ENCODE assay signal across 26 cellular contexts in the genomic region with DNA sequence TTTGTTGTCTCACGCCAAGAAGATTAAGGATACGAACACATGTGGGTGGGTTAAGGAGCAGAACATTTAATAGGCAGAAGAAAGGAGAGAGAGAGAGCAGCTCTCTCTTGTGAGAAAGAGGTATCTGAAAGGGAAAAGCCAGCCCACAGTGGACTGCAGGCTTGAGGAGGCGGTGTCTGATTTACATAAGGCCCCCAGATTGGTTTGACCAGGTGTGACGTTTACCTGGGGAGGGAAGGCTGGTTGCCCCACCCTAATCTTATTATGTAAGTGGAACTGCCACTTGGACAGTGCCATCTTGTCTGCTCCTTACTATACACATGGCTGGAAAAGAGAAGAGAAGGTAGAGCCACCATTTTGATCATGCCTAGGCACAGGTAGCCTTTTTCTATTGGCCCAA.
A peak's percentile ranks its signal among the peaks of the same experiment; 100 is the strongest.
DNase-seq lines count a peak whose midpoint lies in the region; ATAC-seq, FAIRE-seq and TF ChIP-seq lines count a peak whose summit lies in the region.
"Had no signal": no experiment of that assay in that cellular context is flagged by ENCODE, and none has a peak within 500 bp of the region (broad histone marks: within the 10 kb centered on the region; RNA-seq: fewer than 3 reads in every experiment).

No MANE protein-coding gene starts in this region.

- H3K36me3 ChIP-seq in pancreas = no peaks in the 10 kb centered on the region
- H3K36me3 ChIP-seq: BLaER1, esophagus squamous epithelium, right atrium auricular region had no signal

- no peak overlapping the region for H3K4me3 ChIP-seq in pancreas
- H3K4me3 ChIP-seq: BLaER1, esophagus squamous epithelium, right atrium auricular region had no signal

- intact Hi-C loops in pancreas (cut with DNase I) (no loop called here), posterior cingulate gyrus (cut with DNase I) (no loop called here)

- peaks cover 8% of the 10 kb centered on the region for H3K36me3 Mint-ChIP-seq in activated CD8-positive, alpha-beta memory T cell treated with anti-CD3 and anti-CD28 coated beads, Interleukin-2, amount 10 ng/mL, durations not matched to agents 7 days and 5 days
- H3K36me3 Mint-ChIP-seq in activated naive CD8-positive, alpha-beta T cell treated with anti-CD3 and anti-CD28 coated beads, Interleukin-2, amount 10 ng/mL, durations not matched to agents 7 days and 5 days = peaks cover 11% of the 10 kb centered on the region
- no peaks in the 10 kb centered on the region for H3K36me3 Mint-ChIP-seq in osteocyte (ENCODE audit: unreplicated experiment)
- H3K36me3 Mint-ChIP-seq: brain had no signal

- no peaks in the 10 kb centered on the region for H3K27me3 ChIP-seq in pancreas
- H3K27me3 ChIP-seq: BLaER1, esophagus squamous epithelium, right atrium auricular region had no signal

- H3K9me3 ChIP-seq in pancreas = no peaks in the 10 kb centered on the region
- H3K9me3 ChIP-seq: esophagus squamous epithelium, right atrium auricular region had no signal

- H3K27ac Mint-ChIP-seq in activated CD8-positive, alpha-beta memory T cell treated with anti-CD3 and anti-CD28 coated beads, Interleukin-2, amount 10 ng/mL, durations not matched to agents 7 days and 5 days = peak overlapping the region; percentile 9
- no peak overlapping the region for H3K27ac Mint-ChIP-seq in activated naive CD8-positive, alpha-beta T cell treated with anti-CD3 and anti-CD28 coated beads, Interleukin-2, amount 10 ng/mL, durations not matched to agents 7 days and 5 days
- no peak overlapping the region for H3K27ac Mint-ChIP-seq in osteocyte (ENCODE audit: unreplicated experiment)
- H3K27ac Mint-ChIP-seq: activated B cell treated with CpG ODN at 0.5 μM for 24 hours, immature natural killer cell had no signal

- POLR2A ChIA-PET in activated naive CD8-positive, alpha-beta T cell treated with anti-CD3 and anti-CD28 coated beads, Interleukin-2, amount 10 ng/mL, durations not matched to agents 7 days and 5 days (lab: Charles Lee) = interaction anchor here (1.0 to 1.5 kb wide), 3 partner anchors 71 to 226 kb away, joined by 3 to 5 read pairs (median 4); no protein-coding TSS in a partner anchor

- no peak overlapping the region for H3K4me3 Mint-ChIP-seq in activated CD8-positive, alpha-beta memory T cell treated with anti-CD3 and anti-CD28 coated beads, Interleukin-2, amount 10 ng/mL, durations not matched to agents 7 days and 5 days
- H3K4me3 Mint-ChIP-seq in activated naive CD8-positive, alpha-beta T cell treated with anti-CD3 and anti-CD28 coated beads, Interleukin-2, amount 10 ng/mL, durations not matched to agents 7 days and 5 days = peak overlapping the region; percentile 18
- no peak overlapping the region for H3K4me3 Mint-ChIP-seq in osteocyte (ENCODE audit: unreplicated experiment)
- H3K4me3 Mint-ChIP-seq: activated B cell treated with CpG ODN at 0.5 μM for 24 hours, immature natural killer cell had no signal

- DNase-seq in activated CD8-positive, alpha-beta memory T cell treated with anti-CD3 and anti-CD28 coated beads, Interleukin-2, amount 10 ng/mL, durations not matched to agents 7 days and 5 days = no peak
- DNase-seq in activated CD8-positive, alpha-beta memory T cell treated with anti-CD3 and anti-CD28 coated beads, Interleukin-2, amount 50 U/mL, for 4 hours = no peak
- peak; percentile 24 for DNase-seq in HT1080 (ENCODE audit: low read depth)
- no peak for DNase-seq in activated naive CD8-positive, alpha-beta T cell treated with anti-CD3 and anti-CD28 coated beads, Interleukin-2, amount 10 ng/mL, durations not matched to agents 7 days and 5 days
- DNase-seq in pancreas = peak in 1 of 6 donors; percentile 13
- DNase-seq in HuH-7.5 (ENCODE audit: low spot score) = no peak
- DNase-seq in osteocyte (ENCODE audit: extremely low spot score, unreplicated experiment) = no peak
- no peak for DNase-seq in posterior cingulate gyrus
- DNase-seq: ACHN; activated B cell treated with CpG ODN at 0.5 μM for 24 hours; effector CD8-positive, alpha-beta T cell; EL; esophagus squamous epithelium; hippocampal formation; immature natural killer cell; NCI-H1105; NCI-H2081 treated with DMSO at 0.1 percent for 48 hours; NCI-H774; T1000 had no signal

- peaks cover 23% of the 10 kb centered on the region for H3K4me1 Mint-ChIP-seq in activated CD8-positive, alpha-beta memory T cell treated with anti-CD3 and anti-CD28 coated beads, Interleukin-2, amount 10 ng/mL, durations not matched to agents 7 days and 5 days
- H3K4me1 Mint-ChIP-seq in activated naive CD8-positive, alpha-beta T cell treated with anti-CD3 and anti-CD28 coated beads, Interleukin-2, amount 10 ng/mL, durations not matched to agents 7 days and 5 days = peaks cover 22% of the 10 kb centered on the region
- no peaks in the 10 kb centered on the region for H3K4me1 Mint-ChIP-seq in osteocyte (ENCODE audit: unreplicated experiment)
- H3K4me1 Mint-ChIP-seq: activated B cell treated with CpG ODN at 0.5 μM for 24 hours, brain had no signal

- no peaks in the 10 kb centered on the region for H3K27me3 Mint-ChIP-seq in activated CD8-positive, alpha-beta memory T cell treated with anti-CD3 and anti-CD28 coated beads, Interleukin-2, amount 10 ng/mL, durations not matched to agents 7 days and 5 days
- no peaks in the 10 kb centered on the region for H3K27me3 Mint-ChIP-seq in activated naive CD8-positive, alpha-beta T cell treated with anti-CD3 and anti-CD28 coated beads, Interleukin-2, amount 10 ng/mL, durations not matched to agents 7 days and 5 days
- H3K27me3 Mint-ChIP-seq in osteocyte (ENCODE audit: unreplicated experiment) = peaks cover 20% of the 10 kb centered on the region
- H3K27me3 Mint-ChIP-seq: activated B cell treated with CpG ODN at 0.5 μM for 24 hours, brain had no signal

- H3K4me1 ChIP-seq in pancreas = no peaks in the 10 kb centered on the region
- H3K4me1 ChIP-seq: BLaER1, right atrium auricular region had no signal

- H3K9me3 Mint-ChIP-seq in activated CD8-positive, alpha-beta memory T cell treated with anti-CD3 and anti-CD28 coated beads, Interleukin-2, amount 10 ng/mL, durations not matched to agents 7 days and 5 days (ENCODE audit: low read depth) = peaks cover 10% of the 10 kb centered on the region
- H3K9me3 Mint-ChIP-seq in activated naive CD8-positive, alpha-beta T cell treated with anti-CD3 and anti-CD28 coated beads, Interleukin-2, amount 10 ng/mL, durations not matched to agents 7 days and 5 days = peaks cover 12% of the 10 kb centered on the region
- no peaks in the 10 kb centered on the region for H3K9me3 Mint-ChIP-seq in osteocyte (ENCODE audit: unreplicated experiment)
- H3K9me3 Mint-ChIP-seq: immature natural killer cell had no signal

- WGBS in pancreas, 2 donors = 80 to 81% methylated on average over 4 of the region's 4 CpGs

- CTCF ChIA-PET in activated CD8-positive, alpha-beta memory T cell treated with anti-CD3 and anti-CD28 coated beads, Interleukin-2, amount 10 ng/mL, durations not matched to agents 7 days and 5 days (lab: Charles Lee) = interaction anchor here (1.2 to 1.3 kb wide), 3 partner anchors 18 to 179 kb away, joined by 3 read pairs; no protein-coding TSS in a partner anchor

- TF ChIP-seq CTCF in pancreas (IDR thresholded peaks at IDR 0.05) (no peak), osteocyte (IDR thresholded peaks at IDR 0.05) (no peak)

- no peak for FAIRE-seq in pancreas (lab: Jason Lieb, UNC)
- FAIRE-seq: D721Med, frontal cortex, GM12892 had no signal

- peak overlapping the region in 2 of 4 donors; percentile 20 to 33 for H3K27ac ChIP-seq in pancreas
- H3K27ac ChIP-seq: BLaER1, right atrium auricular region had no signal

- no peak for ATAC-seq in activated CD8-positive, alpha-beta memory T cell treated with anti-CD3 and anti-CD28 coated beads, Interleukin-2, amount 10 ng/mL, durations not matched to agents 7 days and 5 days
- no peak for ATAC-seq in activated naive CD8-positive, alpha-beta T cell treated with anti-CD3 and anti-CD28 coated beads, Interleukin-2, amount 10 ng/mL, durations not matched to agents 7 days and 5 days (ENCODE audit: low read depth)
- ATAC-seq in pancreas = peak in 3 of 4 donors; percentile 30 to 49 (median 35)
- ATAC-seq: HCT116 had no signal

Comparison
In these comparisons a context has a peak if more than half of its experiments do, and no peak if none do; other contexts are left out.
1. ATAC-seq: peak in pancreas (3 of 4); none in activated CD8-positive, alpha-beta memory T cell treated with anti-CD3 and anti-CD28 coated beads, Interleukin-2, amount 10 ng/mL, durations not matched to agents 7 days and 5 days (single experiment) and activated naive CD8-positive, alpha-beta T cell treated with anti-CD3 and anti-CD28 coated beads, Interleukin-2, amount 10 ng/mL, durations not matched to agents 7 days and 5 days (single experiment).